In the genomic region with DNA sequence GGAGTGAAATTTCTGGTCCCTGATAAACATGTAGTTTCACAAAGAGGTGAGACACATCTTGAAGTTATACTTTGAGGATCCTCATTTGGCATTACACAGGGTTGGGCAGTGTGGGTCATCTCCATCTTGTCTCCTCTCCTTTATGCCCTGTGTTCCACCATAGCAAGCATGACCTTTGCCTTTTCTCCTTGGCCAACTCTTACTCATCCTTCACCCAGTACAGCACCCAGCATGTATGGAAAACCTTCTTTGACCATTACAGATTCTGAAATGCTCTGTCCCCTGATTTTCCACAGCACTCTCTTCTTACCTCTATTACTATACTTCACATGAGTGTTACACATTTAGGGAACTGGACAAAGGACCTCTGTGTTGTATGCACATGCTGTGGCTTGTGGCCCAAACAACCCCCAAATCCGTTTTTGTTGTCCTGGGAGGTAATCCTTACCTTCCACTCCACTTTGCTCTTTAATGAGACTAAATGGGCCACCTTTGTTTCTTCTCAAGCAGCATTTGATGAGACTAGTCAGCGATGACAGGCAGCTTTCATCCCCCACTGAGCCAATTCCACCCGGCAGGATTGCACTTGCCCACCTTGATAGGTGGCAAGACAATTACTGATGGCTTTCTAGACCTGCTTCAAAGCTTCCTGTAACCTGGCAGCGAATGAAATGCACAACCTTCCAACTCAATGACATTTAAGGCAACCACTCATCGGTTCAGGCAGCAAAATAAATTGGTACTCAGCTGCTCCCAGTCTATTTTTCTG, we compare ENCODE assay signal across 27 cellular contexts.
A peak's percentile ranks its signal among the peaks of the same experiment; 100 is the strongest.
DNase-seq lines count a peak whose midpoint lies in the region; ATAC-seq and TF ChIP-seq lines count a peak whose summit lies in the region.
"Had no signal": no experiment of that assay in that cellular context is flagged by ENCODE, and none has a peak within 500 bp of the region (broad histone marks: within the 10 kb centered on the region; RNA-seq: fewer than 3 reads in every experiment).

No MANE protein-coding gene starts in this region.

- H3K4me1 ChIP-seq in HUES6 (ENCODE audit: control insufficient read depth, insufficient read depth, low read length) (peaks cover 51% of the 10 kb centered on the region), aorta (ENCODE audit: control insufficient read depth in 1 of 2, insufficient read depth in 2 of 2, low read length in 2 of 2) (no peaks in the 10 kb centered on the region)

- no peaks in the 10 kb centered on the region for H3K36me3 Mint-ChIP-seq in brain
- H3K36me3 Mint-ChIP-seq: mesothelial cell of epicardium had no signal

- H3K4me3 ChIP-seq in HUES6 (ENCODE audit: low read depth, low read length) (no peak overlapping the region), neural cell (ENCODE audit: low read length) (peak overlapping the region; percentile 17), aorta (ENCODE audit: low read length in 2 of 2) (no peak overlapping the region)
- H3K4me3 ChIP-seq: gastrocnemius medialis, smooth muscle cell, transverse colon had no signal

- H3K27me3 ChIP-seq in HUES6 (ENCODE audit: control insufficient read depth, insufficient read depth, low read length) = peaks cover 25% of the 10 kb centered on the region; the same call in 1 of the 2 replicates
- H3K27me3 ChIP-seq in neural cell (ENCODE audit: insufficient read depth, low read depth, low read length) = peaks cover 24% of the 10 kb centered on the region
- no peaks in the 10 kb centered on the region for H3K27me3 ChIP-seq in aorta (ENCODE audit: control insufficient read depth in 1 of 2, insufficient read depth in 2 of 2, low read length in 1 of 2)

- H3K36me3 ChIP-seq in HUES6 (ENCODE audit: control insufficient read depth, insufficient read depth, low read length) = no peaks in the 10 kb centered on the region
- no peaks in the 10 kb centered on the region for H3K36me3 ChIP-seq in neural cell (ENCODE audit: insufficient read depth, low read length)
- H3K36me3 ChIP-seq in aorta (ENCODE audit: control insufficient read depth in 1 of 2, insufficient read depth in 2 of 2, low read length in 1 of 2) = no peaks in the 10 kb centered on the region
- H3K36me3 ChIP-seq: gastrocnemius medialis, transverse colon had no signal

- DNase-seq in NCI-H2081 treated with DMSO at 0.1 percent for 48 hours (lab: John Stamatoyannopoulos, UW) (peak; percentile 53), omental fat pad (ENCODE audit: low spot score) (no peak), aorta (no peak)
- DNase-seq: activated B cell treated with CpG ODN at 0.5 μM for 24 hours; activated CD8-positive, alpha-beta T cell treated with anti-CD3 and anti-CD28 coated beads, Interleukin-2, amount 10 ng/mL, durations not matched to agents 7 days and 5 days; activated naive CD4-positive, alpha-beta T cell; activated T-cell treated with anti-CD3 and anti-CD28 coated beads, Interleukin-2, amount 50 U/mL, for 1 hour; amniotic stem cell; caudate nucleus; gastrocnemius medialis; GDM1; HCEC 1CT; Kasumi-1; left colon; NCI-H1048; NCI-H510A; stimulated activated CD4-positive, alpha-beta T cell treated with anti-CD3 and anti-CD28 coated beads, Interleukin-4, amount 100 ng/mL, for 1 hour; transverse colon had no signal

- H3K9ac ChIP-seq in HUES6 (ENCODE audit: low read length) = peak overlapping the region; percentile 35
- H3K9ac ChIP-seq in neural cell (ENCODE audit: low read length) = no peak overlapping the region

- H3K4me1 Mint-ChIP-seq in brain = peaks cover 67% of the 10 kb centered on the region

- H3K4me2 ChIP-seq in neural cell (ENCODE audit: low read length) = peak overlapping the region; percentile 4
- H3K4me2 ChIP-seq: smooth muscle cell had no signal

- intact Hi-C loops in aorta (cut with DNase I) = no loop called here

- peak overlapping the region; percentile 4 to 63 (median 17) for H3K4me3 Mint-ChIP-seq in brain
- H3K4me3 Mint-ChIP-seq: activated B cell treated with CpG ODN at 0.5 μM for 24 hours; activated CD8-positive, alpha-beta T cell treated with anti-CD3 and anti-CD28 coated beads, Interleukin-2, amount 10 ng/mL, durations not matched to agents 7 days and 5 days had no signal

- H2AFZ ChIP-seq in neural cell (ENCODE audit: low read depth, low read length) = no peak overlapping the region

- peak overlapping the region; percentile 46 to 84 (median 68) for H3K27ac Mint-ChIP-seq in brain
- H3K27ac Mint-ChIP-seq: activated B cell treated with CpG ODN at 0.5 μM for 24 hours; activated CD8-positive, alpha-beta T cell treated with anti-CD3 and anti-CD28 coated beads, Interleukin-2, amount 10 ng/mL, durations not matched to agents 7 days and 5 days; stimulated activated naive CD8-positive, alpha-beta T cell treated with anti-CD3 and anti-CD28 coated beads, Interleukin-15, Interleukin-2, amounts not matched to agents 100 ng/mL and 50 ng/mL, for 24 hours had no signal

- no peak for TF ChIP-seq RAD21 in neural cell (conservative IDR thresholded peaks at IDR 0.05)

- H3K9me2 ChIP-seq in neural cell (ENCODE audit: insufficient read depth, low read length) = no peaks in the 10 kb centered on the region

- peak; percentile 62 for TF ChIP-seq EP300 in neural cell (conservative IDR thresholded peaks at IDR 0.05; ENCODE audit: poor library complexity, severe bottlenecking)

- TF ChIP-seq CTCF in brain (conservative IDR thresholded peaks at IDR 0.05) = no peak
- no peak for TF ChIP-seq CTCF in neural cell (IDR thresholded peaks at IDR 0.05; ENCODE audit: poor library complexity, severe bottlenecking)
- no peak for TF ChIP-seq CTCF in omental fat pad (IDR thresholded peaks at IDR 0.05)

- WGBS in aorta, 2 donors = 90 to 94% methylated on average over 5 of the region's 5 CpGs

- H3K27me3 Mint-ChIP-seq in brain = peaks cover 15% of the 10 kb centered on the region

- H3K9me3 Mint-ChIP-seq in brain = peaks cover 0 to 3% (median 0%) of the 10 kb centered on the region in 5 experiments
- H3K9me3 Mint-ChIP-seq: activated B cell treated with CpG ODN at 0.5 μM for 24 hours; mesothelial cell of epicardium; stimulated activated naive CD8-positive, alpha-beta T cell treated with anti-CD3 and anti-CD28 coated beads, Interleukin-15, Interleukin-2, amounts not matched to agents 100 ng/mL and 50 ng/mL, for 24 hours had no signal

- H3K9me3 ChIP-seq in HUES6 (ENCODE audit: control insufficient read depth, insufficient read depth, low read depth, low read length) (no peaks in the 10 kb centered on the region), neural cell (ENCODE audit: low read length) (no peaks in the 10 kb centered on the region), aorta (ENCODE audit: control insufficient read depth, low read length) (no peaks in the 10 kb centered on the region)
- H3K9me3 ChIP-seq: gastrocnemius medialis, transverse colon had no signal

- ATAC-seq in HG03025 (IDR thresholded peaks at IDR 0.05; ENCODE audit: low FRiP score, unreplicated experiment) (no peak), omental fat pad (ENCODE audit: low FRiP score) (no peak), aorta (ENCODE audit: low FRiP score) (no peak), GM21360 (IDR thresholded peaks at IDR 0.05; ENCODE audit: unreplicated experiment) (no peak)
- ATAC-seq: activated CD8-positive, alpha-beta T cell treated with anti-CD3 and anti-CD28 coated beads, Interleukin-2, amount 10 ng/mL, durations not matched to agents 7 days and 5 days; gastrocnemius medialis; left colon had no signal

- no peak overlapping the region for H3K27ac ChIP-seq in HUES6 (ENCODE audit: low read depth, low read length)
- peak overlapping the region; percentile 61 for H3K27ac ChIP-seq in neural cell (ENCODE audit: low read length)
- no peak overlapping the region for H3K27ac ChIP-seq in aorta (ENCODE audit: low read depth in 1 of 2, low read length in 2 of 2)
- H3K27ac ChIP-seq: gastrocnemius medialis, RWPE1, transverse colon had no signal

- no peaks in the 10 kb centered on the region for H3F3A ChIP-seq in neural cell (ENCODE audit: insufficient read depth, low read length, poor library complexity, severe bottlenecking)

- H3K79me2 ChIP-seq in neural cell (replicated peaks; ENCODE audit: insufficient read depth, low read length) = no peaks in the 10 kb centered on the region

- no peaks in the 10 kb centered on the region for H4K20me1 ChIP-seq in neural cell (ENCODE audit: insufficient read depth)

TF ChIP-seq in neural cell, 6 proteins besides CTCF, POLR2A, EP300 and RAD21:
- no peak for TF ChIP-seq MXI1 (conservative IDR thresholded peaks at IDR 0.05; ENCODE audit: poor library complexity, severe bottlenecking)
- peak; percentile 34 for TF ChIP-seq POLR2AphosphoS5 (IDR thresholded peaks at IDR 0.05)
